In the genomic region with DNA sequence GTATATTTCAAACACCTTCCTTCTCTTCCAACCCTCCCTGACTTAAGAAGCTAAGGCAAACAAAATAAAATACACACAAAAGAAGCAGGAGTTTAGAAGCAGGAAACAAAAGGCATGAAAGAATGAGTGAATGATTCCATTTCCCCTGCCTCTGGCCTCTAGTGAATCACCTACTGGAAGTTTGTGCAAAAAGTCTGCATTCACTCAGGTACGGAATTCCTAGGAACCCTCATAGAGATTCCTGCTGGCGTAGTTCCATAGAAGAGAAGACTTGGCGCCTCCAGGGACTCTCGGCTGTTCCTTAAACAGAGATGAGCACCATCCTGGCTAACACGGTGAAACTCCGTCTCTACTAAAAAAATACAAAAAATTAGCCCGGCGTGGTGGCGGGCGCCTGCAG, we compare ENCODE assay signal across 23 cellular contexts.
A peak's percentile ranks its signal among the peaks of the same experiment; 100 is the strongest.
DNase-seq lines count a peak whose midpoint lies in the region; ATAC-seq, FAIRE-seq and TF ChIP-seq lines count a peak whose summit lies in the region.
"Had no signal": no experiment of that assay in that cellular context is flagged by ENCODE, and none has a peak within 500 bp of the region (broad histone marks: within the 10 kb centered on the region; RNA-seq: fewer than 3 reads in every experiment).

No MANE protein-coding gene starts in this region.

- H3K27me3 Mint-ChIP-seq in CD4-positive, alpha-beta memory T cell = no peaks in the 10 kb centered on the region
- H3K27me3 Mint-ChIP-seq in T-helper 17 cell = no peaks in the 10 kb centered on the region
- no peaks in the 10 kb centered on the region for H3K27me3 Mint-ChIP-seq in naive thymus-derived CD4-positive, alpha-beta T cell
- no peaks in the 10 kb centered on the region for H3K27me3 Mint-ChIP-seq in activated CD8-positive, alpha-beta T cell treated with anti-CD3 and anti-CD28 coated beads for 36 hours
- H3K27me3 Mint-ChIP-seq: CD8-positive, alpha-beta memory T cell had no signal

- DNase-seq in CD4-positive, alpha-beta memory T cell = no peak
- DNase-seq in T-helper 17 cell (no peak), renal cortical epithelial cell (ENCODE audit: low read depth) (peak; percentile 32), NCI-H2171 treated with DMSO at 0.1 percent for 48 hours (lab: John Stamatoyannopoulos, UW) (no peak), GM19239 (ENCODE audit: insufficient read length, low spot score) (no peak)
- no peak for DNase-seq in naive thymus-derived CD4-positive, alpha-beta T cell
- no peak for DNase-seq in activated CD8-positive, alpha-beta T cell treated with anti-CD3 and anti-CD28 coated beads for 36 hours
- DNase-seq: Calu3; CD8-positive, alpha-beta memory T cell; DMS153; GOT3; IMR-90; NCI-H1694 treated with DMSO at 0.1 percent for 48 hours; NCI-H2081 treated with DMSO at 0.1 percent for 48 hours; NCI-H446; NCI-H526; SHP77 treated with DMSO at 0.1 percent for 48 hours; SW 1271 had no signal

- no peak for TF ChIP-seq CTCF in activated CD8-positive, alpha-beta T cell treated with anti-CD3 and anti-CD28 coated beads for 36 hours (IDR thresholded peaks at IDR 0.05)

- peaks cover 36 to 55% (median 46%) of the 10 kb centered on the region in 4 donors for H3K4me1 Mint-ChIP-seq in CD4-positive, alpha-beta memory T cell
- H3K4me1 Mint-ChIP-seq in T-helper 17 cell = peaks cover 31% of the 10 kb centered on the region
- peaks cover 17 to 62% (median 45%) of the 10 kb centered on the region in 7 donors for H3K4me1 Mint-ChIP-seq in naive thymus-derived CD4-positive, alpha-beta T cell
- peaks cover 39% of the 10 kb centered on the region for H3K4me1 Mint-ChIP-seq in activated CD8-positive, alpha-beta T cell treated with anti-CD3 and anti-CD28 coated beads for 36 hours (ENCODE audit: low read depth)

- intact Hi-C loops in CD4-positive, alpha-beta memory T cell (cut with micrococcal nuclease) = no loop called here
- intact Hi-C loops in naive thymus-derived CD4-positive, alpha-beta T cell (cut with micrococcal nuclease) = no loop called here
- intact Hi-C loops in activated CD8-positive, alpha-beta T cell treated with anti-CD3 and anti-CD28 coated beads for 36 hours (cut with micrococcal nuclease) = no loop called here

- POLR2A ChIA-PET in CD4-positive, alpha-beta memory T cell (lab: Charles Lee; ENCODE audit: partially characterized antibody) = interaction anchor here (1.8 to 5.4 kb wide), 4 partner anchors 13 to 125 kb away, joined by 8 to 90 read pairs (median 19); a partner anchor contains a TSS
- POLR2A ChIA-PET in naive thymus-derived CD4-positive, alpha-beta T cell (lab: Charles Lee) = interaction anchor here (4.9 kb wide), 1 partner anchor 124 kb away, joined by 33 read pairs; no protein-coding TSS in a partner anchor
- POLR2A ChIA-PET in activated CD8-positive, alpha-beta T cell treated with anti-CD3 and anti-CD28 coated beads for 36 hours (lab: Charles Lee) = no interaction called here

- CTCF ChIA-PET in CD4-positive, alpha-beta memory T cell (lab: Charles Lee; ENCODE audit: partially characterized antibody) = interaction anchor here (0.6 to 4.0 kb wide), 3 partner anchors 25 to 145 kb away, joined by 3 to 41 read pairs (median 4); no protein-coding TSS in a partner anchor
- CTCF ChIA-PET in naive thymus-derived CD4-positive, alpha-beta T cell (lab: Charles Lee) = no interaction called here
- CTCF ChIA-PET in activated CD8-positive, alpha-beta T cell treated with anti-CD3 and anti-CD28 coated beads for 36 hours (lab: Charles Lee) = no interaction called here

- H3K4me3 Mint-ChIP-seq in CD4-positive, alpha-beta memory T cell = peak overlapping the region in 1 of 8 donors; percentile 23
- no peak overlapping the region for H3K4me3 Mint-ChIP-seq in T-helper 17 cell
- peak overlapping the region in 2 of 10 donors; percentile 5 to 21 for H3K4me3 Mint-ChIP-seq in naive thymus-derived CD4-positive, alpha-beta T cell
- no peak overlapping the region for H3K4me3 Mint-ChIP-seq in activated CD8-positive, alpha-beta T cell treated with anti-CD3 and anti-CD28 coated beads for 36 hours

- peak overlapping the region in 5 of 7 donors; percentile 5 to 95 (median 38) for H3K27ac Mint-ChIP-seq in CD4-positive, alpha-beta memory T cell
- peak overlapping the region; percentile 86 for H3K27ac Mint-ChIP-seq in T-helper 17 cell
- peak overlapping the region in 8 of 9 donors; percentile 9 to 82 (median 56) for H3K27ac Mint-ChIP-seq in naive thymus-derived CD4-positive, alpha-beta T cell
- no peak overlapping the region for H3K27ac Mint-ChIP-seq in activated CD8-positive, alpha-beta T cell treated with anti-CD3 and anti-CD28 coated beads for 36 hours

- no peaks in the 10 kb centered on the region for H3K36me3 Mint-ChIP-seq in CD4-positive, alpha-beta memory T cell
- H3K36me3 Mint-ChIP-seq in T-helper 17 cell (ENCODE audit: low read depth) = no peaks in the 10 kb centered on the region
- peaks cover 0 to 4% (median 0%) of the 10 kb centered on the region in 5 donors for H3K36me3 Mint-ChIP-seq in naive thymus-derived CD4-positive, alpha-beta T cell
- H3K36me3 Mint-ChIP-seq in activated CD8-positive, alpha-beta T cell treated with anti-CD3 and anti-CD28 coated beads for 36 hours (ENCODE audit: low read depth) = no peaks in the 10 kb centered on the region
- H3K36me3 Mint-ChIP-seq: CD8-positive, alpha-beta memory T cell had no signal

- H3K27ac ChIP-seq in CD4-positive, alpha-beta memory T cell (ENCODE audit: low read depth, low read length) = no peak overlapping the region
- H3K27ac ChIP-seq in naive thymus-derived CD4-positive, alpha-beta T cell (ENCODE audit: low read depth, low read length) = no peak overlapping the region
- H3K27ac ChIP-seq: RWPE1, SK-N-MC had no signal

- no peaks in the 10 kb centered on the region for H3K9me3 ChIP-seq in CD4-positive, alpha-beta memory T cell (ENCODE audit: control insufficient read depth in 1 of 2, low read length in 2 of 2)
- H3K9me3 ChIP-seq in T-helper 17 cell (ENCODE audit: control insufficient read depth, low read length, poor library complexity, severe bottlenecking) = no peaks in the 10 kb centered on the region
- no peaks in the 10 kb centered on the region for H3K9me3 ChIP-seq in naive thymus-derived CD4-positive, alpha-beta T cell (ENCODE audit: control insufficient read depth in 2 of 3, low read length in 3 of 3)

- no peak overlapping the region for H3K4me3 ChIP-seq in CD4-positive, alpha-beta memory T cell (ENCODE audit: low read length in 2 of 2)
- no peak overlapping the region for H3K4me3 ChIP-seq in naive thymus-derived CD4-positive, alpha-beta T cell (ENCODE audit: low read length)
- H3K4me3 ChIP-seq: SK-N-MC had no signal

- peaks cover 66% of the 10 kb centered on the region for H3K4me1 ChIP-seq in CD4-positive, alpha-beta memory T cell (ENCODE audit: insufficient read depth, low read length)
- peaks cover 16 to 37% of the 10 kb centered on the region in 2 donors for H3K4me1 ChIP-seq in naive thymus-derived CD4-positive, alpha-beta T cell (ENCODE audit: control insufficient read depth in 2 of 2, insufficient read depth in 2 of 2, low read length in 2 of 2)

- peaks cover 0 to 2% (median 0%) of the 10 kb centered on the region in 8 donors for H3K9me3 Mint-ChIP-seq in CD4-positive, alpha-beta memory T cell
- peaks cover 0 to 5% (median 0%) of the 10 kb centered on the region in 11 donors for H3K9me3 Mint-ChIP-seq in naive thymus-derived CD4-positive, alpha-beta T cell
- H3K9me3 Mint-ChIP-seq in activated CD8-positive, alpha-beta T cell treated with anti-CD3 and anti-CD28 coated beads for 36 hours = no peaks in the 10 kb centered on the region
- H3K9me3 Mint-ChIP-seq: CD8-positive, alpha-beta memory T cell had no signal

- no peak for FAIRE-seq in GM19239 (lab: Jason Lieb, UNC)
- FAIRE-seq: G401.6, GM12892 had no signal

- no peaks in the 10 kb centered on the region for H3K36me3 ChIP-seq in CD4-positive, alpha-beta memory T cell (ENCODE audit: insufficient read depth, low read length)
- no peaks in the 10 kb centered on the region for H3K36me3 ChIP-seq in naive thymus-derived CD4-positive, alpha-beta T cell (ENCODE audit: control insufficient read depth in 2 of 3, insufficient read depth in 3 of 3, low read length in 3 of 3)

- no peaks in the 10 kb centered on the region for H3K27me3 ChIP-seq in CD4-positive, alpha-beta memory T cell (ENCODE audit: insufficient read depth, low read length)
- no peaks in the 10 kb centered on the region for H3K27me3 ChIP-seq in naive thymus-derived CD4-positive, alpha-beta T cell (ENCODE audit: control insufficient read depth in 2 of 2, insufficient read depth in 2 of 2, low read length in 2 of 2)

- ATAC-seq in T-helper 17 cell = no peak
- ATAC-seq in naive thymus-derived CD4-positive, alpha-beta T cell = no peak
- ATAC-seq in activated CD8-positive, alpha-beta T cell treated with anti-CD3 and anti-CD28 coated beads for 36 hours = no peak
- ATAC-seq: HCT116 had no signal
